In genomic region chr12:70719672-70720420, GRCh38 we compare ENCODE assay signal across 9 cellular contexts.
A peak's percentile ranks its signal among the peaks of the same experiment; 100 is the strongest.
DNase-seq lines count a peak whose midpoint lies in the region; ATAC-seq and TF ChIP-seq lines count a peak whose summit lies in the region.
"Had no signal": no experiment of that assay in that cellular context is flagged by ENCODE, and none has a peak within 500 bp of the region (broad histone marks: within the 10 kb centered on the region; RNA-seq: fewer than 3 reads in every experiment).

No MANE protein-coding gene starts in this region.

- H3K4me1 Mint-ChIP-seq in CD8-positive, alpha-beta T cell (ENCODE audit: low read depth), result peaks cover 9% of the 10 kb centered on the region
- peaks cover 6% of the 10 kb centered on the region for H3K4me1 Mint-ChIP-seq in activated CD4-positive, alpha-beta T cell treated with anti-CD3 and anti-CD28 coated beads, Interleukin-2, amount 10 ng/mL, durations not matched to agents 24 days and 14 days
- peaks cover 17 to 26% of the 10 kb centered on the region in 2 donors for H3K4me1 Mint-ChIP-seq in natural killer cell

- no peak overlapping the region for H3K27ac Mint-ChIP-seq in CD8-positive, alpha-beta T cell
- H3K27ac Mint-ChIP-seq in activated CD4-positive, alpha-beta T cell treated with anti-CD3 and anti-CD28 coated beads, Interleukin-2, amount 10 ng/mL, durations not matched to agents 24 days and 14 days, result no peak overlapping the region
- peak overlapping the region; percentile 36 to 89 for H3K27ac Mint-ChIP-seq in natural killer cell
- H3K27ac Mint-ChIP-seq: T-helper 1 cell treated with Interleukin-12 subunit alpha and Interleukin-12 subunit beta and Interleukin-4 antibody, amounts not matched to agents 30 μg/mL and 1 μg/mL, for 36 hours had no signal

- peak; percentile 74 for TF ChIP-seq CTCF in CD8-positive, alpha-beta T cell (IDR thresholded peaks at IDR 0.05)
- TF ChIP-seq CTCF in fibroblast of lung (conservative IDR thresholded peaks at IDR 0.05 in 1 of 2, IDR thresholded peaks at IDR 0.05 in 1 of 2; ENCODE audit: low read depth in 1 of 2, low read length in 2 of 2) (peak; percentile 96 to 98), natural killer cell (IDR thresholded peaks at IDR 0.05) (peak; percentile 94)

- H4K20me1 ChIP-seq in fibroblast of lung (ENCODE audit: control insufficient read depth, extremely low read depth, insufficient read depth, low read length), result no peaks in the 10 kb centered on the region

- peak overlapping the region; percentile 51 for H3K4me3 Mint-ChIP-seq in CD8-positive, alpha-beta T cell
- peak overlapping the region; percentile 58 for H3K4me3 Mint-ChIP-seq in activated CD4-positive, alpha-beta T cell treated with anti-CD3 and anti-CD28 coated beads, Interleukin-2, amount 10 ng/mL, durations not matched to agents 24 days and 14 days
- peak overlapping the region; percentile 82 for H3K4me3 Mint-ChIP-seq in natural killer cell
- H3K4me3 Mint-ChIP-seq: T-helper 1 cell treated with Interleukin-12 subunit alpha and Interleukin-12 subunit beta and Interleukin-4 antibody, amounts not matched to agents 30 μg/mL and 1 μg/mL, for 36 hours had no signal

- H3K79me2 ChIP-seq in fibroblast of lung (ENCODE audit: control insufficient read depth, insufficient read depth, low read length), result no peaks in the 10 kb centered on the region

- POLR2A ChIA-PET in CD8-positive, alpha-beta T cell (lab: Charles Lee), result no interaction called here

- peak; percentile 48 for ATAC-seq in CD8-positive, alpha-beta T cell
- ATAC-seq in GM19463 (IDR thresholded peaks at IDR 0.05; ENCODE audit: unreplicated experiment), result peak; percentile 69
- peak; percentile 68 to 87 (median 83) for ATAC-seq in natural killer cell
- no peak for ATAC-seq in HG02571 (IDR thresholded peaks at IDR 0.05; ENCODE audit: unreplicated experiment)
- no peak for ATAC-seq in HG03442 (IDR thresholded peaks at IDR 0.05; ENCODE audit: unreplicated experiment)

- H3K9me3 ChIP-seq in CD8-positive, alpha-beta T cell (ENCODE audit: low read length), result no peaks in the 10 kb centered on the region
- no peaks in the 10 kb centered on the region for H3K9me3 ChIP-seq in fibroblast of lung (ENCODE audit: control insufficient read depth, insufficient read depth, low read depth, low read length)

- CTCF ChIA-PET in CD8-positive, alpha-beta T cell (lab: Charles Lee), result interaction anchor here (0.6 to 1.3 kb wide), 8 partner anchors 25 to 843 kb away, joined by 3 to 7 read pairs (median 3); no protein-coding TSS in a partner anchor

- H3K9me3 Mint-ChIP-seq in CD8-positive, alpha-beta T cell, result no peaks in the 10 kb centered on the region
- no peaks in the 10 kb centered on the region for H3K9me3 Mint-ChIP-seq in activated CD4-positive, alpha-beta T cell treated with anti-CD3 and anti-CD28 coated beads, Interleukin-2, amount 10 ng/mL, durations not matched to agents 24 days and 14 days
- no peaks in the 10 kb centered on the region for H3K9me3 Mint-ChIP-seq in natural killer cell
- H3K9me3 Mint-ChIP-seq: T-helper 1 cell treated with Interleukin-12 subunit alpha and Interleukin-12 subunit beta and Interleukin-4 antibody, amounts not matched to agents 30 μg/mL and 1 μg/mL, for 36 hours had no signal

- H3K36me3 Mint-ChIP-seq in CD8-positive, alpha-beta T cell, result no peaks in the 10 kb centered on the region
- no peaks in the 10 kb centered on the region for H3K36me3 Mint-ChIP-seq in activated CD4-positive, alpha-beta T cell treated with anti-CD3 and anti-CD28 coated beads, Interleukin-2, amount 10 ng/mL, durations not matched to agents 24 days and 14 days (ENCODE audit: low read depth)
- H3K36me3 Mint-ChIP-seq in natural killer cell, result no peaks in the 10 kb centered on the region

- peak overlapping the region; percentile 11 for H2AFZ ChIP-seq in fibroblast of lung (ENCODE audit: low read length)

- H3K27me3 ChIP-seq in CD8-positive, alpha-beta T cell (ENCODE audit: insufficient read depth, low read length), result no peaks in the 10 kb centered on the region
- no peaks in the 10 kb centered on the region for H3K27me3 ChIP-seq in fibroblast of lung (ENCODE audit: control insufficient read depth, insufficient read depth, low read length)

- no peak overlapping the region for H3K4me3 ChIP-seq in CD8-positive, alpha-beta T cell (ENCODE audit: low read depth, low read length)
- H3K4me3 ChIP-seq in fibroblast of lung (replicated peaks in 1 of 4; ENCODE audit: control extremely low read depth in 1 of 4, insufficient read depth in 1 of 4, low read depth in 3 of 4, low read length in 4 of 4), result peak overlapping the region in 3 of 4 experiments; percentile 29 to 61 (median 41)

- no peak overlapping the region for H3K9ac ChIP-seq in fibroblast of lung (ENCODE audit: insufficient read depth, low read length)

- H3K36me3 ChIP-seq in CD8-positive, alpha-beta T cell (ENCODE audit: insufficient read depth, low read length), result no peaks in the 10 kb centered on the region
- no peaks in the 10 kb centered on the region for H3K36me3 ChIP-seq in fibroblast of lung (ENCODE audit: control insufficient read depth, insufficient read depth, low read length)

- H3K4me2 ChIP-seq in fibroblast of lung (ENCODE audit: extremely low read depth, insufficient read depth, low read length), result peak overlapping the region; percentile 2

- DNase-seq in CD8-positive, alpha-beta T cell, result peak in 5 of 7 experiments; percentile 2 to 53 (median 19)
- DNase-seq in NCI-H1092 (lab: John Stamatoyannopoulos, UW) (peak; percentile 42), fibroblast of lung (ENCODE audit: low read depth in 2 of 2) (peak; percentile 45 to 53), natural killer cell (peak; percentile 37)
- DNase-seq in activated CD4-positive, alpha-beta T cell treated with anti-CD3 and anti-CD28 coated beads, Interleukin-2, amount 10 ng/mL, durations not matched to agents 24 days and 14 days, result peak; percentile 74

- intact Hi-C loops in CD8-positive, alpha-beta T cell (cut with DNase I, micrococcal nuclease), result loop anchor here (1.0 to 10.0 kb wide), 6 partner anchors 128 to 1363 kb away; partner anchors contain the start of gene YEATS4 (in 1 of the 2)
- intact Hi-C loops in activated CD4-positive, alpha-beta T cell treated with anti-CD3 and anti-CD28 coated beads, Interleukin-2, amount 10 ng/mL, durations not matched to agents 24 days and 14 days (cut with micrococcal nuclease), result loop anchor here (1.0 to 5.0 kb wide), 2 partner anchors 130 to 818 kb away; no protein-coding TSS in a partner anchor
- intact Hi-C loops in natural killer cell (cut with micrococcal nuclease), result loop anchor here (1.0 to 5.0 kb wide), 3 partner anchors 73 to 838 kb away; no protein-coding TSS in a partner anchor

- no peak overlapping the region for H3K27ac ChIP-seq in CD8-positive, alpha-beta T cell (ENCODE audit: low read depth, low read length)
- no peak overlapping the region for H3K27ac ChIP-seq in fibroblast of lung (ENCODE audit: insufficient read depth, low read length)

- H3K4me1 ChIP-seq in CD8-positive, alpha-beta T cell (ENCODE audit: insufficient read depth, low read length), result peaks cover 4% of the 10 kb centered on the region
- H3K4me1 ChIP-seq in fibroblast of lung (ENCODE audit: control insufficient read depth, extremely low read depth, insufficient read depth, low read length), result no peaks in the 10 kb centered on the region

- H3K27me3 Mint-ChIP-seq in CD8-positive, alpha-beta T cell (ENCODE audit: low read depth), result peaks cover 12% of the 10 kb centered on the region
- peaks cover 7% of the 10 kb centered on the region for H3K27me3 Mint-ChIP-seq in activated CD4-positive, alpha-beta T cell treated with anti-CD3 and anti-CD28 coated beads, Interleukin-2, amount 10 ng/mL, durations not matched to agents 24 days and 14 days
- H3K27me3 Mint-ChIP-seq in natural killer cell (ENCODE audit: low read depth in 2 of 2), result peaks cover 8 to 21% of the 10 kb centered on the region in 2 donors

Comparison
In these comparisons a context has a peak if more than half of its experiments do, and no peak if none do; other contexts are left out.
1. ATAC-seq: peak in CD8-positive, alpha-beta T cell (single experiment), GM19463 (single experiment) and natural killer cell (3 of 3); none in HG02571 (single experiment) and HG03442 (single experiment).
2. DNase-seq: peak in every context shown above with its lines; median percentile 74 in activated CD4-positive, alpha-beta T cell treated with anti-CD3 and anti-CD28 coated beads, Interleukin-2, amount 10 ng/mL, durations not matched to agents 24 days and 14 days; 49 in fibroblast of lung; 42 in NCI-H1092; 37 in natural killer cell; 19 in CD8-positive, alpha-beta T cell.
3. H3K27ac Mint-ChIP-seq: peak in natural killer cell (2 of 2); none in CD8-positive, alpha-beta T cell (single experiment) and activated CD4-positive, alpha-beta T cell treated with anti-CD3 and anti-CD28 coated beads, Interleukin-2, amount 10 ng/mL, durations not matched to agents 24 days and 14 days (single experiment).
4. Peak in every context shown above with its lines, with median percentiles within 50 percentile points of each other: H3K4me3 Mint-ChIP-seq and CTCF ChIP-seq.